In genomic region chrX:63128509-63128908, GRCh38 we compare ENCODE assay signal across 10 cellular contexts.
DNase-seq lines count a peak whose midpoint lies in the region; ATAC-seq and TF ChIP-seq lines count a peak whose summit lies in the region.
"Had no signal": no experiment of that assay in that cellular context is flagged by ENCODE, and none has a peak within 500 bp of the region (broad histone marks: within the 10 kb centered on the region; RNA-seq: fewer than 3 reads in every experiment).

No MANE protein-coding gene starts in this region.

- WGBS in mammary epithelial cell (ENCODE audit: low coverage, missing lambda C conversion rate): 0% methylated on average over 2 of the region's 2 CpGs

- H3K9me3 ChIP-seq in mammary epithelial cell (replicated peaks; ENCODE audit: insufficient read depth, low read length): no peaks in the 10 kb centered on the region

- BruUV-seq in mammary epithelial cell (replicated peaks; lab: Mats Ljungman, UMichigan): no TSS peak

- no peaks in the 10 kb centered on the region for H3K79me2 ChIP-seq in mammary epithelial cell (ENCODE audit: insufficient read depth, low read length)

- no peak overlapping the region for H3K4me3 Mint-ChIP-seq in activated CD4-positive, alpha-beta T cell treated with anti-CD3 and anti-CD28 coated beads for 36 hours

- CTCF ChIA-PET in activated CD4-positive, alpha-beta T cell treated with anti-CD3 and anti-CD28 coated beads for 36 hours (lab: Charles Lee): no interaction called here
- CTCF ChIA-PET in mammary epithelial cell (lab: Charles Lee; ENCODE audit: low non-redundant PET): interaction anchor here (0.6 kb wide), 1 partner anchor 116 kb away, joined by 4 read pairs; no protein-coding TSS in a partner anchor

- H3K4me3 ChIP-seq in mammary epithelial cell (replicated peaks in 1 of 3; ENCODE audit: insufficient read depth in 1 of 3, low read depth in 2 of 3, low read length in 3 of 3): no peak overlapping the region

- no peak overlapping the region for H3K27ac Mint-ChIP-seq in activated CD4-positive, alpha-beta T cell treated with anti-CD3 and anti-CD28 coated beads for 36 hours
- H3K27ac Mint-ChIP-seq: activated naive CD4-positive, alpha-beta T cell treated with anti-CD3 and anti-CD28 coated beads, Interleukin-2, amount 50 U/mL, for 72 hours had no signal

- no peak for ATAC-seq in activated CD4-positive, alpha-beta T cell treated with anti-CD3 and anti-CD28 coated beads for 36 hours
- ATAC-seq in GM21360 (IDR thresholded peaks at IDR 0.05; ENCODE audit: unreplicated experiment) (peak; percentile 94), GM21367 (IDR thresholded peaks at IDR 0.05; ENCODE audit: unreplicated experiment) (no peak)
- ATAC-seq: activated naive CD4-positive, alpha-beta T cell treated with anti-CD3 and anti-CD28 coated beads, Interleukin-2, amount 50 U/mL, for 72 hours; right cardiac atrium had no signal

- H4K20me1 ChIP-seq in mammary epithelial cell (ENCODE audit: insufficient read depth, low read length): no peaks in the 10 kb centered on the region

- DNase-seq in activated CD4-positive, alpha-beta T cell treated with anti-CD3 and anti-CD28 coated beads for 36 hours: peak; percentile 43
- DNase-seq in activated CD4-positive, alpha-beta T cell treated with anti-CD3 and anti-CD28 coated beads, Interleukin-2, amount 50 U/mL, for 1 hour: no peak
- DNase-seq in M059J (ENCODE audit: low read depth) (peak; percentile 12), mammary epithelial cell (peak; percentile 20), renal cortical epithelial cell (ENCODE audit: low read depth) (peak; percentile 0), NCI-H1092 treated with DMSO at 0.1 percent for 48 hours (lab: John Stamatoyannopoulos, UW) (no peak)

- H3K4me1 ChIP-seq in mammary epithelial cell (ENCODE audit: insufficient read depth, low read length): no peaks in the 10 kb centered on the region

- H3K27me3 Mint-ChIP-seq in activated CD4-positive, alpha-beta T cell treated with anti-CD3 and anti-CD28 coated beads for 36 hours: no peaks in the 10 kb centered on the region

- H3K36me3 Mint-ChIP-seq in activated CD4-positive, alpha-beta T cell treated with anti-CD3 and anti-CD28 coated beads for 36 hours (ENCODE audit: low read depth): no peaks in the 10 kb centered on the region
- H3K36me3 Mint-ChIP-seq: activated naive CD4-positive, alpha-beta T cell treated with anti-CD3 and anti-CD28 coated beads, Interleukin-2, amount 50 U/mL, for 72 hours had no signal

- no peak overlapping the region for H3K9ac ChIP-seq in mammary epithelial cell (ENCODE audit: insufficient read depth, low read length)

- peak; percentile 38 to 60 for TF ChIP-seq CTCF in mammary epithelial cell (conservative IDR thresholded peaks at IDR 0.05 in 1 of 2, IDR thresholded peaks at IDR 0.05 in 1 of 2; ENCODE audit: extremely low read depth in 1 of 2, insufficient read depth in 1 of 2, low read depth in 1 of 2, low read length in 2 of 2)

- no peak overlapping the region for H2AFZ ChIP-seq in mammary epithelial cell (ENCODE audit: low read depth, low read length)

- intact Hi-C loops in activated CD4-positive, alpha-beta T cell treated with anti-CD3 and anti-CD28 coated beads for 36 hours (cut with DNase I, micrococcal nuclease): no loop called here
- intact Hi-C loops in mammary epithelial cell (cut with micrococcal nuclease): no loop called here

- dilution Hi-C loops in mammary epithelial cell (cut with HindIII; ENCODE audit: low sequenced_read_pairs): no loop called here

- POLR2A ChIA-PET in activated CD4-positive, alpha-beta T cell treated with anti-CD3 and anti-CD28 coated beads for 36 hours (lab: Charles Lee): no interaction called here

- no peaks in the 10 kb centered on the region for H3K4me1 Mint-ChIP-seq in activated CD4-positive, alpha-beta T cell treated with anti-CD3 and anti-CD28 coated beads for 36 hours

- in situ Hi-C loops in mammary epithelial cell (cut with MboI; ENCODE audit: low sequenced_read_pairs in 2 of 2): no loop called here

- no peak overlapping the region for H3K4me2 ChIP-seq in mammary epithelial cell (ENCODE audit: insufficient read depth, low read depth, low read length)

- no peaks in the 10 kb centered on the region for H3K9me3 Mint-ChIP-seq in activated CD4-positive, alpha-beta T cell treated with anti-CD3 and anti-CD28 coated beads for 36 hours (ENCODE audit: low read depth)
- H3K9me3 Mint-ChIP-seq: activated naive CD4-positive, alpha-beta T cell treated with anti-CD3 and anti-CD28 coated beads, Interleukin-2, amount 50 U/mL, for 72 hours had no signal

- H3K27ac ChIP-seq in mammary epithelial cell (ENCODE audit: insufficient read depth, low read depth, low read length): no peak overlapping the region

- no peaks in the 10 kb centered on the region for H3K27me3 ChIP-seq in mammary epithelial cell (ENCODE audit: insufficient read depth, low read length)

- no peaks in the 10 kb centered on the region for H3K36me3 ChIP-seq in mammary epithelial cell (ENCODE audit: insufficient read depth, low read length)

Comparison
In these comparisons a context has a peak if more than half of its experiments do, and no peak if none do; other contexts are left out.
1. DNase-seq: peak in activated CD4-positive, alpha-beta T cell treated with anti-CD3 and anti-CD28 coated beads for 36 hours (single experiment), M059J (single experiment), mammary epithelial cell (single experiment) and renal cortical epithelial cell (single experiment); none in activated CD4-positive, alpha-beta T cell treated with anti-CD3 and anti-CD28 coated beads, Interleukin-2, amount 50 U/mL, for 1 hour (single experiment) and NCI-H1092 treated with DMSO at 0.1 percent for 48 hours (single experiment).